ENCODE assay signal across 15 cellular contexts in genomic region chr2:198905881-198906612, GRCh38.
DNase-seq lines count a peak whose midpoint lies in the region; ATAC-seq and TF ChIP-seq lines count a peak whose summit lies in the region.
"Had no signal": no experiment of that assay in that cellular context is flagged by ENCODE, and none has a peak within 500 bp of the region (broad histone marks: within the 10 kb centered on the region; RNA-seq: fewer than 3 reads in every experiment).

No MANE protein-coding gene starts in this region.

- H3K36me3 ChIP-seq in GM06990 (ENCODE audit: control insufficient read depth, insufficient read depth, low read length) = no peaks in the 10 kb centered on the region
- no peaks in the 10 kb centered on the region for H3K36me3 ChIP-seq in effector memory CD4-positive, alpha-beta T cell (ENCODE audit: control insufficient read depth, insufficient read depth, low read length)
- no peaks in the 10 kb centered on the region for H3K36me3 ChIP-seq in CD8-positive, alpha-beta memory T cell (ENCODE audit: insufficient read depth, low read length)

- no peak overlapping the region for H3K27ac ChIP-seq in effector memory CD4-positive, alpha-beta T cell (ENCODE audit: insufficient read depth, low read length, poor library complexity, severe bottlenecking)
- H3K27ac ChIP-seq in CD8-positive, alpha-beta memory T cell (ENCODE audit: low read depth, low read length) = no peak overlapping the region

- peaks cover 0 to 2% (median 0%) of the 10 kb centered on the region in 5 donors for H3K9me3 Mint-ChIP-seq in CD8-positive, alpha-beta memory T cell
- H3K9me3 Mint-ChIP-seq: endodermal cell had no signal

- ATAC-seq in GM19324 (IDR thresholded peaks at IDR 0.05; ENCODE audit: low FRiP score, unreplicated experiment) (peak; percentile 48), HG02852 (IDR thresholded peaks at IDR 0.05; ENCODE audit: unreplicated experiment) (peak; percentile 71)
- ATAC-seq: left cardiac atrium, SK-N-SH treated with all-trans-retinoic acid at 6 μM for 48 hours had no signal

- TF ChIP-seq CTCF in GM06990 (IDR thresholded peaks at IDR 0.05; ENCODE audit: insufficient read depth, low read length, poor library complexity, severe bottlenecking) = no peak
- TF ChIP-seq CTCF in NB4 (IDR thresholded peaks at IDR 0.05; ENCODE audit: low read depth, low read length) = no peak

- TF ChIP-seq POLR2A in NB4 (IDR thresholded peaks at IDR 0.05; ENCODE audit: extremely low read depth, insufficient read length) = no peak

- no peaks in the 10 kb centered on the region for H3K27me3 ChIP-seq in GM06990 (replicated peaks; ENCODE audit: control insufficient read depth, insufficient read depth, low read length)
- no peaks in the 10 kb centered on the region for H3K27me3 ChIP-seq in effector memory CD4-positive, alpha-beta T cell (replicated peaks; ENCODE audit: control insufficient read depth, insufficient read depth, low read length, poor library complexity, severe bottlenecking)
- H3K27me3 ChIP-seq in CD8-positive, alpha-beta memory T cell (ENCODE audit: insufficient read depth, low read length, poor library complexity, severe bottlenecking) = no peaks in the 10 kb centered on the region

- no peaks in the 10 kb centered on the region for H3K4me1 Mint-ChIP-seq in CD8-positive, alpha-beta memory T cell
- H3K4me1 Mint-ChIP-seq: endodermal cell, naive B cell had no signal

- POLR2A ChIA-PET in CD8-positive, alpha-beta memory T cell (lab: Charles Lee) = no interaction called here

- H3K4me3 Mint-ChIP-seq in CD8-positive, alpha-beta memory T cell = no peak overlapping the region
- H3K4me3 Mint-ChIP-seq: endodermal cell, naive B cell had no signal

- no peak overlapping the region for H3K27ac Mint-ChIP-seq in CD8-positive, alpha-beta memory T cell
- H3K27ac Mint-ChIP-seq: endodermal cell, naive B cell had no signal

- peak; percentile 47 for DNase-seq in GM06990 (ENCODE audit: extremely low read depth, insufficient read length)
- DNase-seq in NB4 (ENCODE audit: low read depth) = peak; percentile 31
- no peak for DNase-seq in effector memory CD4-positive, alpha-beta T cell
- no peak for DNase-seq in activated CD4-positive, alpha-beta T cell treated with anti-CD3 and anti-CD28 coated beads, Interleukin-2, amount 50 U/mL, for 48 hours
- no peak for DNase-seq in 8988T
- DNase-seq in CD8-positive, alpha-beta memory T cell = no peak
- DNase-seq: activated CD4-positive, alpha-beta T cell treated with anti-CD3 and anti-CD28 coated beads for 1 hour; endodermal cell; H7; left cardiac atrium; naive B cell; NCI-H1048 had no signal

- H3K9me3 ChIP-seq in effector memory CD4-positive, alpha-beta T cell (ENCODE audit: control insufficient read depth, low read length) = no peaks in the 10 kb centered on the region
- H3K9me3 ChIP-seq in CD8-positive, alpha-beta memory T cell (ENCODE audit: low read length) = no peaks in the 10 kb centered on the region

- no peaks in the 10 kb centered on the region for H3K36me3 Mint-ChIP-seq in CD8-positive, alpha-beta memory T cell
- H3K36me3 Mint-ChIP-seq: naive B cell had no signal

- no peaks in the 10 kb centered on the region for H3K4me1 ChIP-seq in effector memory CD4-positive, alpha-beta T cell (ENCODE audit: control insufficient read depth, insufficient read depth, low read length, poor library complexity, severe bottlenecking)
- H3K4me1 ChIP-seq in CD8-positive, alpha-beta memory T cell (ENCODE audit: insufficient read depth, low read length) = no peaks in the 10 kb centered on the region

- H3K4me3 ChIP-seq in GM06990 (replicated peaks; ENCODE audit: low read depth, low read length) = no peak overlapping the region
- H3K4me3 ChIP-seq in NB4 (ENCODE audit: low read depth, low read length) = no peak overlapping the region
- no peak overlapping the region for H3K4me3 ChIP-seq in effector memory CD4-positive, alpha-beta T cell (ENCODE audit: insufficient read depth, low read depth, low read length, poor library complexity, severe bottlenecking)
- H3K4me3 ChIP-seq in CD8-positive, alpha-beta memory T cell (ENCODE audit: low read length) = no peak overlapping the region

- CTCF ChIA-PET in CD8-positive, alpha-beta memory T cell (lab: Charles Lee) = no interaction called here

- no peaks in the 10 kb centered on the region for H3K27me3 Mint-ChIP-seq in CD8-positive, alpha-beta memory T cell

Comparison
In these comparisons a context has a peak if more than half of its experiments do, and no peak if none do; other contexts are left out.
1. DNase-seq: peak in GM06990 (single experiment) and NB4 (single experiment); none in effector memory CD4-positive, alpha-beta T cell (0 of 3), activated CD4-positive, alpha-beta T cell treated with anti-CD3 and anti-CD28 coated beads, Interleukin-2, amount 50 U/mL, for 48 hours (0 of 2), 8988T (single experiment) and CD8-positive, alpha-beta memory T cell (0 of 5).